8 cellular contexts compared by ENCODE assay signal in the genomic region with DNA sequence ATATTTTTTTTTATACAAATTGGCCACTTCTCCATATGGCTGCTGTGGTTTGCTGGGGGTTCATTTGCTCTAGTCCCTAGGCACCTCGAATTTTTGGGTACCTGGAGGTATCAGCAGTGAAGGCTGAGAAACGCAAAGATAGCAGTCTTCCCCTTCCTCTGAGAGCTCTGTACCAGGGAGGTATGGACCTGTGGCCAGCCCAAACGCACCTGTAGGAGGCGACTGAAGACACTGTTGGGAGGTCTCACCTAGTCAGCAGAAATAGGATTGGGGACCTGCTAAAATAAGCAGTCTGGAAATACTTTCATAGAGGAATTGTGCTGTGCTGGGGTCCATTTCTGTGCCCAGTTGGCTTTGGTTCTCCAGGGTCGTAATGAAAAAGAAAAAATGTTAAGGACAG.
"Had no signal": no experiment of that assay in that cellular context is flagged by ENCODE, and none has a peak within 500 bp of the region (broad histone marks: within the 10 kb centered on the region; RNA-seq: fewer than 3 reads in every experiment).

No MANE protein-coding gene starts in this region.

- ATAC-seq: HepG2 had no signal

- DNase-seq: GM23248, H7, HCEC 1CT, KBM-7 had no signal

- H3K27ac Mint-ChIP-seq: IgD-negative memory B cell had no signal

- H3K4me3 Mint-ChIP-seq: IgD-negative memory B cell had no signal

- H3K9ac ChIP-seq: GM23248, KMS-11 had no signal

- H3K4me3 ChIP-seq: GM23248 had no signal

- H2AFZ ChIP-seq: GM23248 had no signal

- H3K27me3 Mint-ChIP-seq: IgD-negative memory B cell had no signal

- H3K27ac ChIP-seq: GM23248, HL-60, KMS-11 had no signal
